In the genomic region with DNA sequence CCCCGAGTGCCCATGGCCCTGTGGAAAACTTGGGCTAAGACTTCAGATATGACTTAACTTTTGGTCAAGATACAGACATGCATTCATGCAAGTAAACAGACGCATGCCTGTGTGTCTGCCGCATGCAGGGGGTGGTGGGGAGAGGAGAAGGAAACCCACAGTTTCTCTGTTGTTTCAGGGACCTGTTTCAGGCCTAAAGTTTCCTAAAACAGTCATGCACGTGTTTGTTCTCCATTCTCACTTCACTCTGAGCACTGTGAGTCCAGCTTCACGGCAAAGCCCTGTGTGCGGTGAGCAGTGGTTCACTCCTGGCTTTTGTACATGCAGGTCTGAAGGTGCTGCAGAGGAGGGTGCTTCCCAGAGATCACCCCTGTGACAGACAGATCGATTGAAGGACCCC, we compare ENCODE assay signal across 20 cellular contexts.
"Had no signal": no experiment of that assay in that cellular context is flagged by ENCODE, and none has a peak within 500 bp of the region (broad histone marks: within the 10 kb centered on the region; RNA-seq: fewer than 3 reads in every experiment).

No MANE protein-coding gene starts in this region.

- H3K4me2 ChIP-seq: SK-N-SH had no signal

- DNase-seq: IMR-90, Karpas-422, KG1, MG63, NCI-H1092, NCI-H1417, NCI-H1436 treated with DMSO at 0.1 percent for 48 hours, NCI-H1694, NCI-H187 treated with DMSO at 0.1 percent for 48 hours, NCI-H2029 treated with DMSO at 0.1 percent for 48 hours, NCI-H2171 treated with DMSO at 0.1 percent for 48 hours, NCI-H524, NCI-H526 treated with DMSO at 0.1 percent for 48 hours, NCI-H748 treated with DMSO at 0.1 percent for 48 hours, Right ventricle myocardium superior, RPMI8226, SK-N-SH, SW 1271 had no signal

- H3K9ac ChIP-seq: SK-N-SH had no signal

- H3K4me3 ChIP-seq: MG63 had no signal

- H3K9me3 ChIP-seq: MG63, SK-N-SH had no signal

- FAIRE-seq: HepG2, RCC 7860 had no signal

- H3K36me3 ChIP-seq: MG63 had no signal
